Comparison of ENCODE assay signal across 7 cellular contexts in genomic region chr18:58288922-58289797, GRCh38.
DNase-seq lines count a peak whose midpoint lies in the region; ATAC-seq and TF ChIP-seq lines count a peak whose summit lies in the region.

No MANE protein-coding gene starts in this region.

- ATAC-seq in GM18909 (IDR thresholded peaks at IDR 0.05; ENCODE audit: poor library complexity, unreplicated experiment): peak; percentile 93
- ATAC-seq in HG02870 (IDR thresholded peaks at IDR 0.05; ENCODE audit: unreplicated experiment): peak; percentile 96
- peak; percentile 77 for ATAC-seq in RWPE2 (ENCODE audit: low read depth)
- no peak for ATAC-seq in effector memory CD8-positive, alpha-beta T cell (replicated peaks)

- H3K36me3 Mint-ChIP-seq in mesothelial cell of epicardium: peaks cover 2% of the 10 kb centered on the region
- H3K36me3 Mint-ChIP-seq in activated naive CD4-positive, alpha-beta T cell treated with anti-CD3 and anti-CD28 coated beads for 36 hours (ENCODE audit: low read depth): no peaks in the 10 kb centered on the region
- H3K36me3 Mint-ChIP-seq in effector memory CD8-positive, alpha-beta T cell (ENCODE audit: insufficient read depth): no peaks in the 10 kb centered on the region

- in situ Hi-C loops in KBM-7 (cut with MboI; ENCODE audit: low pct_unique_long_range_greater_than_20kb, low sequenced_read_pairs): no loop called here

- TF ChIP-seq CTCF in RWPE2 (IDR thresholded peaks at IDR 0.05; ENCODE audit: poor library complexity, severe bottlenecking) (no peak), mesothelial cell of epicardium (IDR thresholded peaks at IDR 0.05; ENCODE audit: unreplicated experiment) (no peak)

- no peak overlapping the region for H3K4me3 ChIP-seq in RWPE2 (ENCODE audit: severe bottlenecking)

- no peaks in the 10 kb centered on the region for H3K9me3 ChIP-seq in RWPE2 (ENCODE audit: severe bottlenecking)

- peak overlapping the region; percentile 28 for H3K27ac Mint-ChIP-seq in mesothelial cell of epicardium
- H3K27ac Mint-ChIP-seq in activated naive CD4-positive, alpha-beta T cell treated with anti-CD3 and anti-CD28 coated beads for 36 hours: no peak overlapping the region
- H3K27ac Mint-ChIP-seq in effector memory CD8-positive, alpha-beta T cell: no peak overlapping the region

- intact Hi-C loops in activated naive CD4-positive, alpha-beta T cell treated with anti-CD3 and anti-CD28 coated beads for 36 hours (cut with micrococcal nuclease): no loop called here

- H3K27ac ChIP-seq in RWPE2 (ENCODE audit: poor library complexity, severe bottlenecking): peak overlapping the region; percentile 97

- H3K36me3 ChIP-seq in RWPE2 (ENCODE audit: low read depth): no peaks in the 10 kb centered on the region

- no peaks in the 10 kb centered on the region for H3K27me3 Mint-ChIP-seq in mesothelial cell of epicardium (ENCODE audit: low read depth)
- H3K27me3 Mint-ChIP-seq in activated naive CD4-positive, alpha-beta T cell treated with anti-CD3 and anti-CD28 coated beads for 36 hours (ENCODE audit: low read depth): no peaks in the 10 kb centered on the region
- peaks cover 14 to 19% of the 10 kb centered on the region in 2 donors for H3K27me3 Mint-ChIP-seq in effector memory CD8-positive, alpha-beta T cell

- peaks cover 60% of the 10 kb centered on the region for H3K4me1 ChIP-seq in RWPE2 (ENCODE audit: insufficient read depth, poor library complexity, severe bottlenecking)

- peaks cover 32% of the 10 kb centered on the region for H3K4me1 Mint-ChIP-seq in mesothelial cell of epicardium
- H3K4me1 Mint-ChIP-seq in activated naive CD4-positive, alpha-beta T cell treated with anti-CD3 and anti-CD28 coated beads for 36 hours (ENCODE audit: low read depth): no peaks in the 10 kb centered on the region
- no peaks in the 10 kb centered on the region for H3K4me1 Mint-ChIP-seq in effector memory CD8-positive, alpha-beta T cell (ENCODE audit: low read depth in 2 of 2)

- CTCF ChIA-PET in activated naive CD4-positive, alpha-beta T cell treated with anti-CD3 and anti-CD28 coated beads for 36 hours (lab: Charles Lee): no interaction called here

- no peaks in the 10 kb centered on the region for H3K9me3 Mint-ChIP-seq in mesothelial cell of epicardium
- H3K9me3 Mint-ChIP-seq in activated naive CD4-positive, alpha-beta T cell treated with anti-CD3 and anti-CD28 coated beads for 36 hours: no peaks in the 10 kb centered on the region
- no peaks in the 10 kb centered on the region for H3K9me3 Mint-ChIP-seq in effector memory CD8-positive, alpha-beta T cell

- DNase-seq in RWPE2 (ENCODE audit: low spot score): no peak
- no peak for DNase-seq in mesothelial cell of epicardium (ENCODE audit: low spot score in 2 of 2, unreplicated experiment in 2 of 2)
- DNase-seq in KBM-7: no peak
- no peak for DNase-seq in activated naive CD4-positive, alpha-beta T cell treated with anti-CD3 and anti-CD28 coated beads for 36 hours
- no peak for DNase-seq in effector memory CD8-positive, alpha-beta T cell

- no peak overlapping the region for H3K4me3 Mint-ChIP-seq in mesothelial cell of epicardium
- no peak overlapping the region for H3K4me3 Mint-ChIP-seq in activated naive CD4-positive, alpha-beta T cell treated with anti-CD3 and anti-CD28 coated beads for 36 hours
- H3K4me3 Mint-ChIP-seq in effector memory CD8-positive, alpha-beta T cell: no peak overlapping the region

- H3K27me3 ChIP-seq in RWPE2 (ENCODE audit: insufficient read depth, poor library complexity, severe bottlenecking): no peaks in the 10 kb centered on the region
